Comparison of ENCODE assay signal across 9 cellular contexts in genomic region chr5:157290156-157290980, GRCh38. TPM values are rescaled to one million over a fixed set of nuclear protein-coding genes. Genes with fewer than 3 reads are reported as not detected.
DNase-seq lines count a peak whose midpoint lies in the region; ATAC-seq, FAIRE-seq and TF ChIP-seq lines count a peak whose summit lies in the region.
"Had no signal": no experiment of that assay in that cellular context is flagged by ENCODE, and none has a peak within 500 bp of the region (broad histone marks: within the 10 kb centered on the region; RNA-seq: fewer than 3 reads in every experiment).

No MANE protein-coding gene starts in this region.

- H3K4me1 Mint-ChIP-seq in Caco-2 (ENCODE audit: low read depth, unreplicated experiment) (peaks cover 40% of the 10 kb centered on the region), HFFc6 (ENCODE audit: low read depth) (peaks cover 30% of the 10 kb centered on the region), astrocyte (ENCODE audit: low read depth, unreplicated experiment) (peaks cover 26% of the 10 kb centered on the region)

- POLR2A ChIA-PET in Caco-2 (lab: Charles Lee) = no interaction called here

- H3K27me3 Mint-ChIP-seq in Caco-2 (ENCODE audit: insufficient read depth, unreplicated experiment) = no peaks in the 10 kb centered on the region
- peaks cover 3% of the 10 kb centered on the region for H3K27me3 Mint-ChIP-seq in HFFc6 (ENCODE audit: insufficient read depth)
- no peaks in the 10 kb centered on the region for H3K27me3 Mint-ChIP-seq in astrocyte (ENCODE audit: low read depth, unreplicated experiment)

- CTCF ChIA-PET in Caco-2 (lab: Charles Lee) = no interaction called here

- peak; percentile 95 for FAIRE-seq in astrocyte (lab: Jason Lieb, UNC)

- intact Hi-C loops in Caco-2 (cut with micrococcal nuclease; ENCODE audit: unreplicated experiment) = loop anchor here (2.0 kb wide), 1 partner anchor 38 kb away; no protein-coding TSS in a partner anchor

- DNase-seq in Caco-2 (no peak), HFFc6 (peak; percentile 70), astrocyte (ENCODE audit: low read depth) (peak; percentile 49), NCI-H2227 treated with DMSO at 0.1 percent for 48 hours (lab: John Stamatoyannopoulos, UW) (no peak)
- no peak for DNase-seq in effector CD8-positive, alpha-beta T cell (lab: John Stamatoyannopoulos, UW)

- H3K9ac ChIP-seq in astrocyte (ENCODE audit: low read length) = no peak overlapping the region

- H3K36me3 Mint-ChIP-seq in Caco-2 (ENCODE audit: insufficient read depth, unreplicated experiment) (no peaks in the 10 kb centered on the region), HFFc6 (ENCODE audit: low read depth) (no peaks in the 10 kb centered on the region), astrocyte (ENCODE audit: low read depth, unreplicated experiment) (peaks cover 14% of the 10 kb centered on the region)

- H3K27ac Mint-ChIP-seq in Caco-2 (ENCODE audit: unreplicated experiment) (peak overlapping the region; percentile 77), HFFc6 (peak overlapping the region; percentile 83), astrocyte (ENCODE audit: unreplicated experiment) (peak overlapping the region; percentile 100)

- H3K27me3 ChIP-seq in Caco-2 (replicated peaks; ENCODE audit: control insufficient read depth, insufficient read depth, low read length) (no peaks in the 10 kb centered on the region), astrocyte (ENCODE audit: insufficient read depth, low read length) (no peaks in the 10 kb centered on the region)

- H3K27ac ChIP-seq in astrocyte (ENCODE audit: low read depth, low read length) = no peak overlapping the region
- H3K27ac ChIP-seq in mesodermal cell (ENCODE audit: low read depth, low read length, severe bottlenecking) = peak overlapping the region; percentile 77
- H3K27ac ChIP-seq: SJCRH30 had no signal

- H3K4me1 ChIP-seq in Caco-2 (peaks cover 37% of the 10 kb centered on the region), astrocyte (ENCODE audit: insufficient read depth, low read length) (peaks cover 14% of the 10 kb centered on the region), mesodermal cell (ENCODE audit: control insufficient read depth, insufficient read depth, low read length, poor library complexity, severe bottlenecking) (peaks cover 17% of the 10 kb centered on the region)

- H3K36me3 ChIP-seq in Caco-2 (ENCODE audit: control insufficient read depth, insufficient read depth, low read length) = no peaks in the 10 kb centered on the region
- no peaks in the 10 kb centered on the region for H3K36me3 ChIP-seq in astrocyte (ENCODE audit: insufficient read depth, low read length)
- H3K36me3 ChIP-seq in mesodermal cell (ENCODE audit: control insufficient read depth, insufficient read depth, low read length) = peaks cover 35% of the 10 kb centered on the region
- H3K36me3 ChIP-seq: SJCRH30 had no signal

- WGBS in mesodermal cell (ENCODE audit: insufficient coverage in 2 of 2), 2 experiments = 68 to 76% methylated on average over 4 of the region's 6 CpGs

- H3K4me3 ChIP-seq in Caco-2 (ENCODE audit: low read depth, low read length) (no peak overlapping the region), astrocyte (ENCODE audit: insufficient read depth, low read depth, low read length) (no peak overlapping the region), mesodermal cell (ENCODE audit: extremely low read depth, insufficient read depth, low read length, poor library complexity, severe bottlenecking) (no peak overlapping the region)
- H3K4me3 ChIP-seq: SJCRH30 had no signal

- no peak overlapping the region for H2AFZ ChIP-seq in astrocyte (ENCODE audit: low read depth, low read length)

- no peak for TF ChIP-seq CTCF in Caco-2 (IDR thresholded peaks at IDR 0.05; ENCODE audit: insufficient read depth in 1 of 2, low read depth in 1 of 2, low read length in 1 of 2, severe bottlenecking in 1 of 2, unreplicated experiment in 1 of 2)
- no peak for TF ChIP-seq CTCF in HFFc6 (IDR thresholded peaks at IDR 0.05)
- TF ChIP-seq CTCF in astrocyte (IDR thresholded peaks at IDR 0.05; ENCODE audit: insufficient read depth, low read depth, low read length) = no peak

- no peak for ATAC-seq in GM19324 (IDR thresholded peaks at IDR 0.05; ENCODE audit: low FRiP score, unreplicated experiment)
- no peak for ATAC-seq in HG03521 (IDR thresholded peaks at IDR 0.05; ENCODE audit: unreplicated experiment)

- no peaks in the 10 kb centered on the region for H4K20me1 ChIP-seq in astrocyte (ENCODE audit: insufficient read depth, low read length)

- H3K9me3 Mint-ChIP-seq in Caco-2 (ENCODE audit: unreplicated experiment) = no peaks in the 10 kb centered on the region
- H3K9me3 Mint-ChIP-seq in HFFc6 = no peaks in the 10 kb centered on the region
- no peaks in the 10 kb centered on the region for H3K9me3 Mint-ChIP-seq in astrocyte (ENCODE audit: unreplicated experiment)

- H3K9me3 ChIP-seq in Caco-2 (no peaks in the 10 kb centered on the region), astrocyte (ENCODE audit: insufficient read depth, low read depth, low read length) (no peaks in the 10 kb centered on the region), mesodermal cell (ENCODE audit: control insufficient read depth, low read length) (no peaks in the 10 kb centered on the region)
- H3K9me3 ChIP-seq: SJCRH30 had no signal

- no peak overlapping the region for H3K4me3 Mint-ChIP-seq in Caco-2 (ENCODE audit: unreplicated experiment)
- peak overlapping the region; percentile 50 for H3K4me3 Mint-ChIP-seq in HFFc6
- peak overlapping the region; percentile 72 for H3K4me3 Mint-ChIP-seq in astrocyte (ENCODE audit: unreplicated experiment)

- peak overlapping the region; percentile 33 for H3K4me2 ChIP-seq in astrocyte (ENCODE audit: low read length)

- BruUV-seq in Caco-2 (replicated peaks; lab: Mats Ljungman, UMichigan) = no TSS peak

- H3K79me2 ChIP-seq in astrocyte (ENCODE audit: insufficient read depth, low read length) = no peaks in the 10 kb centered on the region

RNA-seq across cellular contexts. Expression of gene CYFIP2, which starts 24.4 kb away (rescaled TPM):
- total RNA-seq in Caco-2 (2022) = 10.2 and 14.3 TPM in 2 replicates
- 10 to 100 TPM in 3 of 6 experiments, 1 to 10 TPM in 3; 7.1 to 20.0 (median 9.7) TPM for total RNA-seq in HFFc6 (2021; fragmentation: NEBNext Ultra II Directional; extraction: Animal tissue kit (Norgen Biotek cat#: 25700))
- 82.7 and 96.8 TPM in 2 replicates for total RNA-seq in astrocyte
- 47.4 TPM for polyA plus RNA-seq in mesodermal cell (2013, experiment 1 of 2)
- 37.2 TPM for polyA plus RNA-seq in mesodermal cell (2013, experiment 2 of 2)

Comparison
In these comparisons a context has a peak if more than half of its experiments do, and no peak if none do; other contexts are left out.
1. DNase-seq: peak in HFFc6 (single experiment) and astrocyte (single experiment); none in Caco-2 (0 of 2), effector CD8-positive, alpha-beta T cell (single experiment) and NCI-H2227 treated with DMSO at 0.1 percent for 48 hours (single experiment).
2. Peak in every context shown above with its lines, with median percentiles within 50 percentile points of each other: H3K27ac Mint-ChIP-seq.